ENCODE assay signal across 24 cellular contexts in the genomic region with DNA sequence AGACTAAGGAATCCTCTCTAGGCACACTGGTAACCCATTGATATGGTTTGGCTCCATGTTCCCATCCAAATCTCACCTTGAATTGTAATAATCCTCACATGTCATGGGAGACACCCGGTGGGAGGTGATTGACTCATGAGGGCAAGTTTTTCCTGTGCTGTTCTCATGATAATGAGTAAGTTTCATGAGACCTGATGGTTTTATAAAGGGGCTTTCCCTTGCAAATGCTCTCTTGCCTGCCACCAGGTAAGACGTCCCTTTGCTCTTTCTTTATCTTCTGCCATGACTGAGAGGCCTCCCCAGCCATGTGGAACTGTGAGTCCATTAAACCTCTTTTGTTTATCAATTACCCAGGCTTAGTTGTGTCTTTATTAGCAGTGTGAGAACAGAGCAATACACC.
"Had no signal": no experiment of that assay in that cellular context is flagged by ENCODE, and none has a peak within 500 bp of the region (broad histone marks: within the 10 kb centered on the region; RNA-seq: fewer than 3 reads in every experiment).

No MANE protein-coding gene starts in this region.

- FAIRE-seq: endothelial cell of umbilical vein had no signal

- H3K27me3 ChIP-seq: esophagus squamous epithelium, neural progenitor cell, right atrium auricular region, upper lobe of right lung had no signal

- H3K4me1 ChIP-seq: esophagus squamous epithelium, neural progenitor cell, right atrium auricular region, upper lobe of right lung had no signal

- H3K9me3 ChIP-seq: esophagus squamous epithelium, mucosa of descending colon, right atrium auricular region, upper lobe of right lung had no signal

- H3K4me3 Mint-ChIP-seq: activated CD4-positive, alpha-beta memory T cell treated with anti-CD3 and anti-CD28 coated beads, Interleukin-2, amount 10 ng/mL, durations not matched to agents 7 days and 5 days; activated naive CD8-positive, alpha-beta T cell treated with anti-CD3 and anti-CD28 coated beads, Interleukin-2, amount 10 ng/mL, durations not matched to agents 7 days and 5 days; activated T-cell treated with anti-CD3 and anti-CD28 coated beads, Interleukin-2, amount 50 U/mL, for 24 hours; brain; memory B cell; naive B cell; neural progenitor cell had no signal

- H3K4me3 ChIP-seq: esophagus squamous epithelium, mucosa of descending colon, neural progenitor cell, right atrium auricular region, upper lobe of right lung had no signal

- H3K4me1 Mint-ChIP-seq: activated CD4-positive, alpha-beta memory T cell treated with anti-CD3 and anti-CD28 coated beads, Interleukin-2, amount 10 ng/mL, durations not matched to agents 7 days and 5 days; activated naive CD8-positive, alpha-beta T cell treated with anti-CD3 and anti-CD28 coated beads, Interleukin-2, amount 10 ng/mL, durations not matched to agents 7 days and 5 days; brain; memory B cell; naive B cell; neural progenitor cell had no signal

- H3K27me3 Mint-ChIP-seq: activated CD4-positive, alpha-beta memory T cell treated with anti-CD3 and anti-CD28 coated beads, Interleukin-2, amount 10 ng/mL, durations not matched to agents 7 days and 5 days; activated naive CD8-positive, alpha-beta T cell treated with anti-CD3 and anti-CD28 coated beads, Interleukin-2, amount 10 ng/mL, durations not matched to agents 7 days and 5 days; activated T-cell treated with anti-CD3 and anti-CD28 coated beads, Interleukin-2, amount 50 U/mL, for 24 hours; brain; memory B cell; naive B cell; progenitor cell of endocrine pancreas had no signal

- DNase-seq: activated CD4-positive, alpha-beta memory T cell treated with anti-CD3 and anti-CD28 coated beads, Interleukin-2, amount 10 ng/mL, durations not matched to agents 7 days and 5 days; activated naive CD4-positive, alpha-beta T cell treated with Interleukin-2 at 50 U/mL for 16 hours; activated naive CD8-positive, alpha-beta T cell treated with anti-CD3 and anti-CD28 coated beads, Interleukin-2, amount 10 ng/mL, durations not matched to agents 7 days and 5 days; activated T-cell treated with anti-CD3 and anti-CD28 coated beads, Interleukin-2, amount 50 U/mL, for 24 hours; cerebellar nuclear complex; effector CD8-positive, alpha-beta T cell; esophagus squamous epithelium; kidney glomerular epithelial cell; left ventricle myocardium superior; mucosa of descending colon; naive B cell; stimulated activated CD4-positive, alpha-beta T cell treated with anti-CD3 and anti-CD28 coated beads, Interleukin-12 subunit alpha, Interleukin-12 subunit beta, amount 100 ng/mL, for 4 hours; stimulated activated CD4-positive, alpha-beta T cell treated with anti-CD3 and anti-CD28 coated beads, Interleukin-1b, Interleukin-23, amount 100 ng/mL, for 48 hours; stimulated activated CD8-positive, alpha-beta memory T cell treated with anti-CD3 and anti-CD28 coated beads, Interleukin-4, amount 100 ng/mL, for 48 hours; stimulated activated naive CD4-positive, alpha-beta T cell; upper lobe of right lung; WERI-Rb-1 had no signal

- ATAC-seq: left ventricle myocardium superior, mucosa of descending colon, upper lobe of right lung had no signal

- H3K4me2 ChIP-seq: neural progenitor cell had no signal

- H3K36me3 Mint-ChIP-seq: activated naive CD8-positive, alpha-beta T cell treated with anti-CD3 and anti-CD28 coated beads, Interleukin-2, amount 10 ng/mL, durations not matched to agents 7 days and 5 days; brain; memory B cell; naive B cell; neural progenitor cell had no signal

- H2AFZ ChIP-seq: neural progenitor cell had no signal

- H3K36me3 ChIP-seq: esophagus squamous epithelium, neural progenitor cell, right atrium auricular region, upper lobe of right lung, WERI-Rb-1 had no signal

- H3K27ac Mint-ChIP-seq: activated CD4-positive, alpha-beta memory T cell treated with anti-CD3 and anti-CD28 coated beads, Interleukin-2, amount 10 ng/mL, durations not matched to agents 7 days and 5 days; activated naive CD8-positive, alpha-beta T cell treated with anti-CD3 and anti-CD28 coated beads, Interleukin-2, amount 10 ng/mL, durations not matched to agents 7 days and 5 days; activated T-cell treated with anti-CD3 and anti-CD28 coated beads, Interleukin-2, amount 50 U/mL, for 24 hours; activated T-helper 2 cell treated with anti-CD3 and anti-CD28 coated beads, Interferon-gamma antibody, Interleukin-2, Interleukin-4, amounts not matched to agents 10 μg/mL and 5 μg/mL and 100 μg/mL, durations not matched to agents 14 hours and 24 hours and 36 hours; brain; memory B cell; naive B cell; neural progenitor cell; progenitor cell of endocrine pancreas had no signal

- H3K27ac ChIP-seq: esophagus squamous epithelium, neural progenitor cell, right atrium auricular region, upper lobe of right lung, WERI-Rb-1 had no signal

- H3K9me3 Mint-ChIP-seq: activated CD4-positive, alpha-beta memory T cell treated with anti-CD3 and anti-CD28 coated beads, Interleukin-2, amount 10 ng/mL, durations not matched to agents 7 days and 5 days; activated T-helper 2 cell treated with anti-CD3 and anti-CD28 coated beads, Interferon-gamma antibody, Interleukin-2, Interleukin-4, amounts not matched to agents 10 μg/mL and 5 μg/mL and 100 μg/mL, durations not matched to agents 14 hours and 24 hours and 36 hours; brain; neural progenitor cell had no signal
